In genomic region chr1:219460561-219461511, GRCh38 we compare ENCODE assay signal across 9 cellular contexts.
DNase-seq lines count a peak whose midpoint lies in the region; ATAC-seq and TF ChIP-seq lines count a peak whose summit lies in the region.
"Had no signal": no experiment of that assay in that cellular context is flagged by ENCODE, and none has a peak within 500 bp of the region (broad histone marks: within the 10 kb centered on the region; RNA-seq: fewer than 3 reads in every experiment).

No MANE protein-coding gene starts in this region.

- H3K4me3 Mint-ChIP-seq in CD8-positive, alpha-beta memory T cell = no peak overlapping the region
- H3K4me3 Mint-ChIP-seq: stimulated activated naive CD8-positive, alpha-beta T cell treated with anti-CD3 and anti-CD28 coated beads, Interleukin-15, Interleukin-2, amounts not matched to agents 100 ng/mL and 50 ng/mL, for 24 hours had no signal

- H4K5ac ChIP-seq in mesendoderm (ENCODE audit: low read length) = no peak overlapping the region

- DNase-seq in neuronal stem cell (ENCODE audit: low spot score) = no peak
- DNase-seq in NCI-H345 treated with DMSO at 0.1 percent for 48 hours (lab: John Stamatoyannopoulos, UW; ENCODE audit: unreplicated experiment) = no peak
- DNase-seq in activated CD4-positive, alpha-beta T cell treated with anti-CD3 and anti-CD28 coated beads for 48 hours = no peak
- no peak for DNase-seq in CD8-positive, alpha-beta memory T cell
- no peak for DNase-seq in mesendoderm

- H3K79me1 ChIP-seq in neuronal stem cell (ENCODE audit: low read depth, low read length) (no peaks in the 10 kb centered on the region), mesendoderm (ENCODE audit: low read length) (no peaks in the 10 kb centered on the region)

- H3K23ac ChIP-seq in neuronal stem cell (ENCODE audit: low read depth, low read length, poor library complexity) = no peak overlapping the region
- no peak overlapping the region for H3K23ac ChIP-seq in mesendoderm (ENCODE audit: low read length)

- H3K27ac Mint-ChIP-seq in CD8-positive, alpha-beta memory T cell = peak overlapping the region in 1 of 8 donors; percentile 36
- H3K27ac Mint-ChIP-seq: stimulated activated naive CD8-positive, alpha-beta T cell treated with anti-CD3 and anti-CD28 coated beads, Interleukin-15, Interleukin-2, amounts not matched to agents 100 ng/mL and 50 ng/mL, for 24 hours had no signal

- H2BK120ac ChIP-seq in neuronal stem cell (ENCODE audit: low read depth, low read length) (no peak overlapping the region), mesendoderm (ENCODE audit: low read depth, low read length) (no peak overlapping the region)

- no peaks in the 10 kb centered on the region for H3K36me3 Mint-ChIP-seq in CD8-positive, alpha-beta memory T cell

- H3K27me3 Mint-ChIP-seq in CD8-positive, alpha-beta memory T cell = peaks cover 0 to 1% of the 10 kb centered on the region in 2 donors
- H3K27me3 Mint-ChIP-seq: stimulated activated naive CD8-positive, alpha-beta T cell treated with anti-CD3 and anti-CD28 coated beads, Interleukin-15, Interleukin-2, amounts not matched to agents 100 ng/mL and 50 ng/mL, for 24 hours had no signal

- no peak overlapping the region for H2AK5ac ChIP-seq in neuronal stem cell (ENCODE audit: low read depth, low read length)
- H2AK5ac ChIP-seq in mesendoderm (ENCODE audit: low read length) = no peak overlapping the region

- POLR2A ChIA-PET in CD8-positive, alpha-beta memory T cell (lab: Charles Lee) = no interaction called here

- H3K18ac ChIP-seq in neuronal stem cell (ENCODE audit: low read length) (no peak overlapping the region), mesendoderm (ENCODE audit: low read length) (no peak overlapping the region)

- peaks cover 0 to 5% (median 0%) of the 10 kb centered on the region in 5 donors for H3K9me3 Mint-ChIP-seq in CD8-positive, alpha-beta memory T cell
- H3K9me3 Mint-ChIP-seq: stimulated activated naive CD8-positive, alpha-beta T cell treated with anti-CD3 and anti-CD28 coated beads, Interleukin-15, Interleukin-2, amounts not matched to agents 100 ng/mL and 50 ng/mL, for 24 hours had no signal

- no peak overlapping the region for H2BK5ac ChIP-seq in neuronal stem cell (ENCODE audit: low read length)
- no peak overlapping the region for H2BK5ac ChIP-seq in mesendoderm (ENCODE audit: low read length)

- no CpG with 5 or more reads among the region's 8 CpGs for WGBS in neuronal stem cell (ENCODE audit: extremely low coverage in 2 of 2, insufficient read length in 2 of 2, insufficient replicate concordance in 1 of 2), 2 donors
- no CpG with 5 or more reads among the region's 8 CpGs for WGBS in mesendoderm (ENCODE audit: extremely low coverage, insufficient coverage, low lambda C conversion rate)

- H3K9ac ChIP-seq in neuronal stem cell (ENCODE audit: low read depth, low read length, poor library complexity) (no peak overlapping the region), mesendoderm (ENCODE audit: low read length) (no peak overlapping the region)

- H3K56ac ChIP-seq in mesendoderm (ENCODE audit: low read length) = no peak overlapping the region

- no peaks in the 10 kb centered on the region for H3K79me2 ChIP-seq in mesendoderm (ENCODE audit: control insufficient read depth, insufficient read depth, low read length)

- peak overlapping the region; percentile 23 for H2AFZ ChIP-seq in neuronal stem cell (ENCODE audit: low read length)

- H3K4me2 ChIP-seq in neuronal stem cell (ENCODE audit: insufficient read depth, low read length, poor library complexity, severe bottlenecking) (no peak overlapping the region), mesendoderm (ENCODE audit: low read length) (no peak overlapping the region)

- no peak overlapping the region for H3K14ac ChIP-seq in neuronal stem cell (ENCODE audit: low read length)

- H3K4me1 ChIP-seq in neuronal stem cell (ENCODE audit: control insufficient read depth in 2 of 2, insufficient read depth in 1 of 2, low read depth in 1 of 2, low read length in 2 of 2) (peaks cover 0 to 4% of the 10 kb centered on the region in 2 donors), mesendoderm (ENCODE audit: control insufficient read depth, low read depth, low read length) (no peaks in the 10 kb centered on the region)
- H3K4me1 ChIP-seq in CD8-positive, alpha-beta memory T cell (ENCODE audit: insufficient read depth, low read length) = no peaks in the 10 kb centered on the region

- no peak overlapping the region for H2BK12ac ChIP-seq in neuronal stem cell (ENCODE audit: low read length)

- no peaks in the 10 kb centered on the region for H3K4me1 Mint-ChIP-seq in CD8-positive, alpha-beta memory T cell

- H4K8ac ChIP-seq in neuronal stem cell (ENCODE audit: low read depth, low read length) = no peak overlapping the region
- H4K8ac ChIP-seq in mesendoderm (ENCODE audit: low read depth, low read length) = no peak overlapping the region

- no peak overlapping the region for H4K91ac ChIP-seq in neuronal stem cell (ENCODE audit: low read depth, low read length, poor library complexity)

- ATAC-seq in GM18861 (IDR thresholded peaks at IDR 0.05; ENCODE audit: unreplicated experiment) (peak; percentile 83), HG02840 (IDR thresholded peaks at IDR 0.05; ENCODE audit: low FRiP score, unreplicated experiment) (peak; percentile 73)

- H3K36me3 ChIP-seq in neuronal stem cell (replicated peaks in 1 of 2; ENCODE audit: control insufficient read depth in 2 of 2, insufficient read depth in 2 of 2, low read length in 2 of 2) (no peaks in the 10 kb centered on the region), mesendoderm (ENCODE audit: control insufficient read depth, insufficient read depth, low read length) (no peaks in the 10 kb centered on the region)
- H3K36me3 ChIP-seq in CD8-positive, alpha-beta memory T cell (ENCODE audit: insufficient read depth, low read length) = no peaks in the 10 kb centered on the region

- H2BK15ac ChIP-seq in neuronal stem cell (ENCODE audit: low read length) (no peak overlapping the region), mesendoderm (replicated peaks; ENCODE audit: low read depth) (no peak overlapping the region)

- H3K9me3 ChIP-seq in neuronal stem cell (replicated peaks in 1 of 2; ENCODE audit: control insufficient read depth in 2 of 2, insufficient read depth in 1 of 2, low read depth in 1 of 2, low read length in 2 of 2) = no peaks in the 10 kb centered on the region
- H3K9me3 ChIP-seq in CD8-positive, alpha-beta memory T cell (ENCODE audit: low read length) = no peaks in the 10 kb centered on the region

- H3K4ac ChIP-seq in neuronal stem cell (ENCODE audit: low read length) (no peak overlapping the region), mesendoderm (ENCODE audit: low read depth, low read length) (no peak overlapping the region)

- no peaks in the 10 kb centered on the region for H3K27me3 ChIP-seq in neuronal stem cell (ENCODE audit: control insufficient read depth in 3 of 3, insufficient read depth in 3 of 3, low read depth in 1 of 3, low read length in 3 of 3)
- H3K27me3 ChIP-seq in CD8-positive, alpha-beta memory T cell (ENCODE audit: insufficient read depth, low read length, poor library complexity, severe bottlenecking) = no peaks in the 10 kb centered on the region
- no peaks in the 10 kb centered on the region for H3K27me3 ChIP-seq in mesendoderm (ENCODE audit: insufficient read depth, low read length, poor library complexity)

- H3K4me3 ChIP-seq in neuronal stem cell (ENCODE audit: low read length in 2 of 2) (no peak overlapping the region), mesendoderm (ENCODE audit: low read length) (no peak overlapping the region)
- no peak overlapping the region for H3K4me3 ChIP-seq in CD8-positive, alpha-beta memory T cell (ENCODE audit: low read length)

- H3K27ac ChIP-seq in neuronal stem cell (replicated peaks; ENCODE audit: low read length) (no peak overlapping the region), mesendoderm (ENCODE audit: low read depth, low read length) (no peak overlapping the region)
- no peak overlapping the region for H3K27ac ChIP-seq in CD8-positive, alpha-beta memory T cell (ENCODE audit: low read depth, low read length)

- CTCF ChIA-PET in CD8-positive, alpha-beta memory T cell (lab: Charles Lee) = no interaction called here

TF ChIP-seq in PFSK-1, 5 proteins besides CTCF, POLR2A, EP300 and RAD21:
- TF ChIP-seq SIN3A (IDR thresholded peaks at IDR 0.05; ENCODE audit: borderline replicate concordance, insufficient read depth, low read length) (0 out of 2 replicates have a peak, but pooled peaks have one; percentile 34), POLR2AphosphoS5 (IDR thresholded peaks at IDR 0.05; ENCODE audit: low read depth, low read length) (no peak), REST (IDR thresholded peaks at IDR 0.05; ENCODE audit: insufficient read depth in 1 of 2, low read depth in 2 of 2, low read length in 2 of 2) (no peak), FOXP2 (optimal IDR thresholded peaks at IDR 0.05; ENCODE audit: borderline replicate concordance, extremely low read depth, extremely low read length, insufficient read depth) (no peak), TAF1 (IDR thresholded peaks at IDR 0.05; ENCODE audit: borderline replicate concordance, insufficient read depth, low read length) (no peak)
